In the genomic region with DNA sequence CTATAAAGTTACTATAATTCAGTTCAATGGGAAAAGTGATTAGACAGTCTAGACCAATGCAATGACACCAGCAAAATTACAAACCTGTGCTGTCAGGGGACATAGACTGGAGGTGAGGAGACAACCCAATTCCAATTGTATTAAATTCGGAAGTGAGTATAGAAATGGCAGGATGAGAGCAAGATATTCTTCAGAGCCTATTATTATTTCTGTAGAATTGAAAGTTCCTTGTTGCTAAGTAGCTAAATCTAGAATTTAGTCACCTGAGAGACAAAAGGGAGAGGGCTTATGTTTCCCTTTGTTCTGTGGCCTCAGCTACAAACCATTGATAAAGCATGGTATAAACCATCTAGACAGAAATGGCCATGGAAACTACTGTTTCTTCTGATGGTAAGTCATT, we compare ENCODE assay signal across 27 cellular contexts. TPM values are rescaled to one million over a fixed set of nuclear protein-coding genes. Genes with fewer than 3 reads are reported as not detected.
"Had no signal": no experiment of that assay in that cellular context is flagged by ENCODE, and none has a peak within 500 bp of the region (broad histone marks: within the 10 kb centered on the region; RNA-seq: fewer than 3 reads in every experiment).

A gene (plus strand): TSS at position 301 of the 400 bp plus-strand sequence. CDS start 5,326 bp downstream, outside the sequence.

- H3K27ac ChIP-seq: neural progenitor cell, ovary, parathyroid adenoma, psoas muscle, right lobe of liver, sigmoid colon, stomach, tibial artery, transverse colon, upper lobe of right lung, vagina had no signal

- H3K79me2 ChIP-seq: parathyroid adenoma had no signal

- H3K9me3 ChIP-seq: ovary, psoas muscle, right lobe of liver, sigmoid colon, stomach, tibial artery, transverse colon, upper lobe of right lung, vagina had no signal

- H3K4me3 ChIP-seq: neural progenitor cell, ovary, psoas muscle, right lobe of liver, sigmoid colon, stomach, tibial artery, transverse colon, upper lobe of right lung, vagina had no signal

- H3K36me3 ChIP-seq: neural progenitor cell, ovary, right lobe of liver, sigmoid colon, stomach, tibial artery, transverse colon, upper lobe of right lung, vagina had no signal

- H3K4me2 ChIP-seq: neural progenitor cell had no signal

- H3K27me3 ChIP-seq: neural progenitor cell, ovary, right lobe of liver, sigmoid colon, stomach, tibial artery, transverse colon, upper lobe of right lung, vagina had no signal

- ATAC-seq: naive thymus-derived CD4-positive, alpha-beta T cell; natural killer cell; psoas muscle; right cardiac atrium; right lobe of liver; stimulated activated effector memory CD8-positive, alpha-beta T cell treated with anti-CD3 and anti-CD28 coated beads, Interleukin-12 subunit alpha, Interleukin-12 subunit beta, amount 100 ng/mL, for 72 hours; stimulated activated naive B cell treated with anti-CD40 and anti-IgM and Interleukin-4, amounts not matched to agents 10 μg/mL and 1 μg/mL and 100 μg/mL, for 72 hours; upper lobe of right lung had no signal

- DNase-seq: naive thymus-derived CD4-positive, alpha-beta T cell; natural killer cell; occipital lobe; ovary; posterior cingulate gyrus; psoas muscle; right cardiac atrium; right lobe of liver; sigmoid colon; small intestine; stimulated activated CD4-positive, alpha-beta T cell treated with anti-CD3 and anti-CD28 coated beads, Interleukin-15, amount 100 ng/mL, for 24 hours; stimulated activated CD4-positive, alpha-beta T cell treated with anti-CD3 and anti-CD28 coated beads, Interleukin-2, amount 100 ng/mL, for 24 hours; stimulated activated CD4-positive, alpha-beta T cell treated with anti-CD3 and anti-CD28 coated beads, Interleukin-2, amount 100 ng/mL, for 48 hours; stimulated activated CD4-positive, alpha-beta T cell treated with anti-CD3 and anti-CD28 coated beads, Interleukin-4, amount 100 ng/mL, for 24 hours; stimulated activated naive B cell treated with anti-CD40 and anti-IgM and Interleukin-4, amounts not matched to agents 10 μg/mL and 1 μg/mL and 100 μg/mL, for 72 hours; stimulated activated naive CD4-positive, alpha-beta T cell treated with Interleukin-2 at 50 U/mL for 16 hours; stomach; tibial artery; transverse colon; upper lobe of right lung had no signal

- FAIRE-seq: small intestine had no signal

- H3K9ac ChIP-seq: neural progenitor cell, parathyroid adenoma had no signal

- H3K4me1 ChIP-seq: neural progenitor cell, parathyroid adenoma, psoas muscle, sigmoid colon, stomach, tibial artery, transverse colon, upper lobe of right lung, vagina had no signal

- H2AFZ ChIP-seq: neural progenitor cell, parathyroid adenoma had no signal

RNA-seq across cellular contexts. Expression of the gene that starts here (rescaled TPM):
- total RNA-seq: natural killer cell, skeletal muscle tissue, stomach, temporal lobe, transverse colon, upper lobe of right lung, urinary bladder, vagina had no signal
- polyA plus RNA-seq: stomach had no signal
